ENCODE assay signal across 35 cellular contexts in the genomic region with DNA sequence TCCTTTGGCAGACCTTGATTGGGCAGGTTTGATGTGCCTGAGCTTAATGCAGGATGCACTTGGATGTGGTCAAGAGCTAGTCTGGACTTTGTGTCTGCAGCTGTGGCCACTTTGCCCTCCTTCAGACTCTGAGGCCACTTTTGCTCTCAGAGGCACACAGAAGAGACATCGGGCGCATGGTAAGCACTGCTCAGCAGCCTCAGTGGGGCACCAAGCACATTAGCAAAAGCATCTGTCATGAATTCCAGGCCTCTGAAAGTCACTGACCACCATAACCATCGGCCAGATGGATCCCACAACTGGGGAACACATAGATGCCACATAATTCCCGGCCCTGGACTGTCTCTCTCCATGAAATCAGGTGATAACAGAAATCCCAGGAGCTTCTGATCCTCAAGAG. TPM values are rescaled to one million over a fixed set of nuclear protein-coding genes. Genes with fewer than 3 reads are reported as not detected.
"Had no signal": no experiment of that assay in that cellular context is flagged by ENCODE, and none has a peak within 500 bp of the region (broad histone marks: within the 10 kb centered on the region; RNA-seq: fewer than 3 reads in every experiment).

No MANE protein-coding gene starts in this region.

- FAIRE-seq: urothelium cell line had no signal

- H3K27me3 Mint-ChIP-seq: progenitor cell of endocrine pancreas; stimulated activated memory B cell treated with anti-CD40 and anti-IgM and Interleukin-4, amounts not matched to agents 10 μg/mL and 1 μg/mL and 100 μg/mL, for 72 hours; stimulated activated naive CD8-positive, alpha-beta T cell treated with anti-CD3 and anti-CD28 coated beads, Interleukin-15, amount 100 ng/mL, for 72 hours had no signal

- H3K9me3 ChIP-seq: ovary, psoas muscle, right lobe of liver, sigmoid colon, suprapubic skin, testis, transverse colon, upper lobe of left lung, vagina had no signal

- H2AFZ ChIP-seq: neural progenitor cell, parathyroid adenoma had no signal

- H3K4me1 Mint-ChIP-seq: natural killer cell; nephron; neural progenitor cell; stimulated activated naive CD8-positive, alpha-beta T cell treated with anti-CD3 and anti-CD28 coated beads, Interleukin-15, amount 100 ng/mL, for 72 hours had no signal

- H3K4me1 ChIP-seq: neural progenitor cell, parathyroid adenoma, psoas muscle, right lobe of liver, sigmoid colon, suprapubic skin, testis, tibial artery, transverse colon, upper lobe of left lung, vagina had no signal

- DNase-seq: natural killer cell; occipital lobe; ovary; posterior cingulate gyrus; psoas muscle; right cardiac atrium; right lobe of liver; sigmoid colon; spleen; stimulated activated CD4-positive, alpha-beta T cell treated with anti-CD3 and anti-CD28 coated beads, Interleukin-12 subunit alpha, Interleukin-12 subunit beta, amount 100 ng/mL, for 4 hours; stimulated activated CD4-positive, alpha-beta T cell treated with anti-CD3 and anti-CD28 coated beads, Interleukin-1b, Interleukin-23, amount 100 ng/mL, for 48 hours; stimulated activated CD4-positive, alpha-beta T cell treated with anti-CD3 and anti-CD28 coated beads, Interleukin-4, amount 100 ng/mL, for 1 hour; stimulated activated CD4-positive, alpha-beta T cell treated with anti-CD3 and anti-CD28 coated beads, Interleukin-4, amount 100 ng/mL, for 4 hours; stimulated activated CD8-positive, alpha-beta memory T cell treated with anti-CD3 and anti-CD28 coated beads, Interleukin-4, amount 100 ng/mL, for 48 hours; stimulated activated naive CD4-positive, alpha-beta T cell; stimulated activated naive CD8-positive, alpha-beta T cell treated with anti-CD3 and anti-CD28 coated beads, Interleukin-15, amount 100 ng/mL, for 72 hours; stimulated activated naive CD8-positive, alpha-beta T cell treated with anti-CD3 and anti-CD28 coated beads, Interleukin-15, Interleukin-2, amounts not matched to agents 100 U/mL and 50 U/mL, for 24 hours; substantia nigra; testis; tibial artery; transverse colon; upper lobe of left lung had no signal

- H3K27ac ChIP-seq: neural progenitor cell, ovary, parathyroid adenoma, psoas muscle, right lobe of liver, sigmoid colon, skin epidermis, spleen, suprapubic skin, testis, tibial artery, transverse colon, upper lobe of left lung, vagina had no signal

- H3K36me3 Mint-ChIP-seq: natural killer cell had no signal

- H3K27ac Mint-ChIP-seq: natural killer cell; nephron; progenitor cell of endocrine pancreas; stimulated activated memory B cell treated with anti-CD40 and anti-IgM and Interleukin-4, amounts not matched to agents 10 μg/mL and 1 μg/mL and 100 μg/mL, for 72 hours had no signal

- H3K9me3 Mint-ChIP-seq: natural killer cell, nephron had no signal

- H3K27me3 ChIP-seq: neural progenitor cell, ovary, right lobe of liver, sigmoid colon, spleen, suprapubic skin, testis, tibial artery, transverse colon, upper lobe of left lung, vagina had no signal

- H3K4me3 Mint-ChIP-seq: natural killer cell; nephron; neural progenitor cell; stimulated activated memory B cell treated with anti-CD40 and anti-IgM and Interleukin-4, amounts not matched to agents 10 μg/mL and 1 μg/mL and 100 μg/mL, for 72 hours; stimulated activated naive CD8-positive, alpha-beta T cell treated with anti-CD3 and anti-CD28 coated beads, Interleukin-15, amount 100 ng/mL, for 72 hours had no signal

- H3K36me3 ChIP-seq: neural progenitor cell, ovary, right lobe of liver, transverse colon had no signal

- H3K9ac ChIP-seq: neural progenitor cell, parathyroid adenoma had no signal

- H3K4me3 ChIP-seq: neural progenitor cell, ovary, psoas muscle, right lobe of liver, sigmoid colon, skin epidermis, smooth muscle cell, spleen, suprapubic skin, testis, tibial artery, transverse colon, upper lobe of left lung, vagina had no signal

- H3K79me2 ChIP-seq: parathyroid adenoma had no signal

- H3K4me2 ChIP-seq: neural progenitor cell, smooth muscle cell had no signal

- ATAC-seq: natural killer cell; psoas muscle; right cardiac atrium; right lobe of liver; stimulated activated memory B cell treated with anti-CD40 and anti-IgM and Interleukin-4, amounts not matched to agents 10 μg/mL and 1 μg/mL and 100 μg/mL, for 72 hours; stimulated activated naive CD8-positive, alpha-beta T cell treated with anti-CD3 and anti-CD28 coated beads, Interleukin-15, amount 100 ng/mL, for 72 hours; stimulated activated naive CD8-positive, alpha-beta T cell treated with anti-CD3 and anti-CD28 coated beads, Interleukin-15, Interleukin-2, amounts not matched to agents 100 U/mL and 50 U/mL, for 24 hours had no signal

RNA-seq across cellular contexts. Expression of a gene that starts 40.1 kb away (rescaled TPM):
- total RNA-seq: natural killer cell, occipital lobe, osteoblast, ovary, progenitor cell of endocrine pancreas, psoas muscle, renal cortical epithelial cell, right cardiac atrium, sigmoid colon, smooth muscle cell, spleen, suprapubic skin, transverse colon, upper lobe of left lung, ureter, vagina had no signal
- polyA plus RNA-seq: ovary, spleen had no signal
